ENCODE assay signal across 15 cellular contexts in the genomic region with DNA sequence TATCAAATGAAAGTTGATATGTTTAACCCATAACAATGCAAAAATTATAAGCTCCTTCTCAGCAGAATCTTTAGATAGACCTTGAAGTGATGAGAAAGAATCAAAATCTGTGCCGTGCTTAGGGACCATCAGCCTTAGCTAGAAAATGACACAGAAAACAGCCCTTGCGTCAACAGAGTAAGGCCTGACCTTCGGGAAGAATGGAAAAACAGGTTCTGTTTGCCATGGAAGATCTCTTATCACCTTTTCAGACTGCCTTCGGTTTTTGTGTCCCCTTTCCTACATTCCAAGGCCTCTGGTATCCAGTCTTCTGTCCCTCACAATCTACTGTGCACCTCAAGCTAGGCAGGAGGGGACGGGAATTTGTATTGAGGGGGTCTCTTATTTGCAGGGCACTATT. TPM values are rescaled to one million over a fixed set of nuclear protein-coding genes. Genes with fewer than 3 reads are reported as not detected.
DNase-seq lines count a peak whose midpoint lies in the region; ATAC-seq, FAIRE-seq and TF ChIP-seq lines count a peak whose summit lies in the region.
"Had no signal": no experiment of that assay in that cellular context is flagged by ENCODE, and none has a peak within 500 bp of the region (broad histone marks: within the 10 kb centered on the region; RNA-seq: fewer than 3 reads in every experiment).

No MANE protein-coding gene starts in this region.

- H3K27ac ChIP-seq in HepG2 (ENCODE audit: extremely low read length, insufficient read depth, low read length) = no peak overlapping the region
- peak overlapping the region; percentile 14 for H3K27ac ChIP-seq in trophoblast cell (ENCODE audit: low read depth, low read length)
- H3K27ac ChIP-seq: BLaER1 had no signal

- no peak overlapping the region for H4K8ac ChIP-seq in trophoblast cell (ENCODE audit: low read depth, low read length)

- POLR2A ChIA-PET in Caco-2 (lab: Charles Lee) = no interaction called here
- POLR2A ChIA-PET in WTC11 (lab: Charles Lee) = no interaction called here
- POLR2A ChIA-PET in HepG2 (lab: Yijun Ruan, JAX) = no interaction called here

- H3K36me3 ChIP-seq in Caco-2 (ENCODE audit: control insufficient read depth, insufficient read depth, low read length) = no peaks in the 10 kb centered on the region
- H3K36me3 ChIP-seq in HepG2 (replicated peaks in 1 of 2; ENCODE audit: control insufficient read depth in 1 of 2, insufficient read depth in 2 of 2, low read length in 2 of 2) = no peaks in the 10 kb centered on the region
- no peaks in the 10 kb centered on the region for H3K36me3 ChIP-seq in trophoblast cell (ENCODE audit: control insufficient read depth in 1 of 2, insufficient read depth in 2 of 2, low read length in 2 of 2)
- H3K36me3 ChIP-seq: BLaER1 had no signal

- no peaks in the 10 kb centered on the region for H3K27me3 Mint-ChIP-seq in Caco-2 (ENCODE audit: insufficient read depth, unreplicated experiment)
- no peaks in the 10 kb centered on the region for H3K27me3 Mint-ChIP-seq in WTC11 (ENCODE audit: low read depth)
- no peaks in the 10 kb centered on the region for H3K27me3 Mint-ChIP-seq in endothelial cell (ENCODE audit: unreplicated experiment)
- no peaks in the 10 kb centered on the region for H3K27me3 Mint-ChIP-seq in activated T-helper 2 cell treated with anti-CD3 and anti-CD28 coated beads, Interferon-gamma antibody, Interleukin-2, Interleukin-4, amounts not matched to agents 10 μg/mL and 5 μg/mL and 100 μg/mL, durations not matched to agents 14 hours and 24 hours and 36 hours (ENCODE audit: low read depth)
- H3K27me3 Mint-ChIP-seq: CD8-positive, alpha-beta memory T cell had no signal

- CTCF ChIA-PET in Caco-2 (lab: Charles Lee) = no interaction called here
- CTCF ChIA-PET in WTC11 (lab: Charles Lee) = no interaction called here
- CTCF ChIA-PET in HepG2 (lab: Yijun Ruan, JAX; ENCODE audit: low intra/inter-chr PET ratio, low total read pairs) = no interaction called here

- H2BK5ac ChIP-seq in trophoblast cell (ENCODE audit: low read depth, low read length, poor library complexity) = no peak overlapping the region

- peaks cover 7% of the 10 kb centered on the region for H3K79me1 ChIP-seq in trophoblast cell (ENCODE audit: low read length)

- no peak overlapping the region for H2AK5ac ChIP-seq in trophoblast cell (ENCODE audit: low read length)

- 8% methylated on average over 5 of the region's 5 CpGs for WGBS in HepG2 (ENCODE audit: low lambda C conversion rate)
- WGBS in trophoblast cell (ENCODE audit: extremely low coverage, insufficient coverage, insufficient read length) = no CpG with 5 or more reads among the region's 5 CpGs

- peak overlapping the region; percentile 77 for H2BK12ac ChIP-seq in trophoblast cell (ENCODE audit: low read length)

- H3K4ac ChIP-seq in trophoblast cell (ENCODE audit: low read depth, low read length) = no peak overlapping the region

- no peak overlapping the region for H3K14ac ChIP-seq in trophoblast cell (ENCODE audit: low read length)

- H3K4me3 ChIP-seq in Caco-2 (ENCODE audit: low read depth, low read length) (no peak overlapping the region), HepG2 (replicated peaks in 1 of 3; ENCODE audit: insufficient read depth in 1 of 3, low read depth in 2 of 3, low read length in 3 of 3) (no peak overlapping the region), trophoblast cell (ENCODE audit: low read depth, low read length) (no peak overlapping the region)
- H3K4me3 ChIP-seq: BLaER1, GM23338 had no signal

- no peak for TF ChIP-seq POLR2A in HepG2 (IDR thresholded peaks at IDR 0.05; ENCODE audit: insufficient read depth in 1 of 2, low read depth in 2 of 2, low read length in 2 of 2)

- no peak overlapping the region for H2AFZ ChIP-seq in HepG2 (ENCODE audit: low read length)
- no peak overlapping the region for H2AFZ ChIP-seq in trophoblast cell (ENCODE audit: insufficient read depth, low read length, poor library complexity)
- H2AFZ ChIP-seq: GM23338 had no signal

- peak overlapping the region; percentile 55 for H3K4me2 ChIP-seq in HepG2 (ENCODE audit: low read depth, low read length)
- H3K4me2 ChIP-seq in trophoblast cell (ENCODE audit: low read length) = no peak overlapping the region
- H3K4me2 ChIP-seq: BLaER1, GM23338 had no signal

- no peaks in the 10 kb centered on the region for H3K9me3 ChIP-seq in Caco-2
- H3K9me3 ChIP-seq in HepG2 (ENCODE audit: low read length) = no peaks in the 10 kb centered on the region
- H3K9me3 ChIP-seq in trophoblast cell (ENCODE audit: insufficient read depth, low read depth, low read length) = no peaks in the 10 kb centered on the region
- H3K9me3 ChIP-seq: BLaER1 had no signal

- BruUV-seq in Caco-2 (replicated peaks; lab: Mats Ljungman, UMichigan) (no TSS peak), HepG2 (replicated peaks; lab: Mats Ljungman, UMichigan) (no TSS peak)

- H2BK120ac ChIP-seq in trophoblast cell (ENCODE audit: insufficient read depth, low read length, poor library complexity) = no peak overlapping the region

- no peak for TF ChIP-seq CTCF in Caco-2 (IDR thresholded peaks at IDR 0.05; ENCODE audit: insufficient read depth in 1 of 2, low read depth in 1 of 2, low read length in 1 of 2, severe bottlenecking in 1 of 2, unreplicated experiment in 1 of 2)
- TF ChIP-seq CTCF in WTC11 (IDR thresholded peaks at IDR 0.05) = no peak
- no peak for TF ChIP-seq CTCF in HepG2 (CRISPR knock-in tag; IDR thresholded peaks at IDR 0.05)
- TF ChIP-seq CTCF in endothelial cell (IDR thresholded peaks at IDR 0.05; ENCODE audit: unreplicated experiment) = no peak

- H3K27ac Mint-ChIP-seq in Caco-2 (ENCODE audit: unreplicated experiment) = no peak overlapping the region
- H3K27ac Mint-ChIP-seq in WTC11 = no peak overlapping the region
- no peak overlapping the region for H3K27ac Mint-ChIP-seq in endothelial cell (ENCODE audit: unreplicated experiment)
- no peak overlapping the region for H3K27ac Mint-ChIP-seq in activated T-helper 2 cell treated with anti-CD3 and anti-CD28 coated beads, Interferon-gamma antibody, Interleukin-2, Interleukin-4, amounts not matched to agents 10 μg/mL and 5 μg/mL and 100 μg/mL, durations not matched to agents 14 hours and 24 hours and 36 hours
- H3K27ac Mint-ChIP-seq: CD8-positive, alpha-beta memory T cell; GM23338; H9 had no signal

- H3K4me3 Mint-ChIP-seq in Caco-2 (ENCODE audit: unreplicated experiment) = no peak overlapping the region
- no peak overlapping the region for H3K4me3 Mint-ChIP-seq in WTC11
- no peak overlapping the region for H3K4me3 Mint-ChIP-seq in endothelial cell (ENCODE audit: unreplicated experiment)
- no peak overlapping the region for H3K4me3 Mint-ChIP-seq in activated T-helper 2 cell treated with anti-CD3 and anti-CD28 coated beads, Interferon-gamma antibody, Interleukin-2, Interleukin-4, amounts not matched to agents 10 μg/mL and 5 μg/mL and 100 μg/mL, durations not matched to agents 14 hours and 24 hours and 36 hours (ENCODE audit: low read depth)
- H3K4me3 Mint-ChIP-seq: CD8-positive, alpha-beta memory T cell; GM23338; H9 had no signal

- no peak overlapping the region for H4K91ac ChIP-seq in trophoblast cell (ENCODE audit: low read depth, low read length)

- peaks cover 4% of the 10 kb centered on the region for H3K4me1 Mint-ChIP-seq in Caco-2 (ENCODE audit: low read depth, unreplicated experiment)
- no peaks in the 10 kb centered on the region for H3K4me1 Mint-ChIP-seq in WTC11
- H3K4me1 Mint-ChIP-seq in endothelial cell (ENCODE audit: unreplicated experiment) = no peaks in the 10 kb centered on the region
- H3K4me1 Mint-ChIP-seq in activated T-helper 2 cell treated with anti-CD3 and anti-CD28 coated beads, Interferon-gamma antibody, Interleukin-2, Interleukin-4, amounts not matched to agents 10 μg/mL and 5 μg/mL and 100 μg/mL, durations not matched to agents 14 hours and 24 hours and 36 hours (ENCODE audit: low read depth) = peaks cover 1% of the 10 kb centered on the region
- H3K4me1 Mint-ChIP-seq: CD8-positive, alpha-beta memory T cell; GM23338; H9 had no signal

- H3K27me3 ChIP-seq in Caco-2 (replicated peaks; ENCODE audit: control insufficient read depth, insufficient read depth, low read length) (no peaks in the 10 kb centered on the region), HepG2 (ENCODE audit: control insufficient read depth in 1 of 2, insufficient read depth in 2 of 2, low read length in 2 of 2) (no peaks in the 10 kb centered on the region; a peak in 2 of 5 replicates), trophoblast cell (ENCODE audit: insufficient read depth, low read length) (no peaks in the 10 kb centered on the region)
- H3K27me3 ChIP-seq: BLaER1 had no signal

- peak; percentile 21 for FAIRE-seq in HepG2 (lab: Jason Lieb, UNC)

- peak in 1 of 2 experiments; percentile 57; a peak in 1 of 4 replicates for TF ChIP-seq EP300 in HepG2 (IDR thresholded peaks at IDR 0.05; ENCODE audit: low read depth in 2 of 2, low read length in 2 of 2)
- TF ChIP-seq EP300 in HepG2 (CRISPR knock-in tag; IDR thresholded peaks at IDR 0.05; ENCODE audit: borderline replicate concordance) = no peak

- no peak for ATAC-seq in WTC11
- ATAC-seq in HepG2 = peak; percentile 91
- ATAC-seq: GM23338 had no signal

- H4K12ac ChIP-seq in trophoblast cell (ENCODE audit: low read depth, low read length) = no peak overlapping the region

- H4K20me1 ChIP-seq in HepG2 (ENCODE audit: insufficient read depth, low read length) = no peaks in the 10 kb centered on the region
- H4K20me1 ChIP-seq: BLaER1 had no signal

- intact Hi-C loops in Caco-2 (cut with micrococcal nuclease; ENCODE audit: unreplicated experiment) = loop anchor here (2.0 kb wide), 1 partner anchor 68 kb away; no protein-coding TSS in a partner anchor
- intact Hi-C loops in HepG2 (cut with micrococcal nuclease; ENCODE audit: unreplicated experiment) = no loop called here
- intact Hi-C loops in activated T-helper 2 cell treated with anti-CD3 and anti-CD28 coated beads, Interferon-gamma antibody, Interleukin-2, Interleukin-4, amounts not matched to agents 10 μg/mL and 5 μg/mL and 100 μg/mL, durations not matched to agents 14 hours and 24 hours and 36 hours (cut with micrococcal nuclease) = no loop called here

- DNase-seq in Caco-2 (peak; percentile 39 to 50), WTC11 (ENCODE audit: low spot score) (no peak), HepG2 (ENCODE audit: low spot score) (peak; percentile 59), trophoblast cell (peak; percentile 44 to 75), endothelial cell (ENCODE audit: low spot score) (no peak)
- no peak for DNase-seq in activated CD8-positive, alpha-beta memory T cell treated with anti-CD3 and anti-CD28 coated beads, Interleukin-2, amount 50 U/mL, for 4 hours
- DNase-seq in activated T-helper 2 cell treated with anti-CD3 and anti-CD28 coated beads, Interferon-gamma antibody, Interleukin-2, Interleukin-4, amounts not matched to agents 10 μg/mL and 5 μg/mL and 100 μg/mL, durations not matched to agents 14 hours and 24 hours and 36 hours (ENCODE audit: low spot score) = no peak
- DNase-seq: 8988T; AML-193; CD8-positive, alpha-beta memory T cell; DMS 273 treated with DMSO at 0.1 percent for 48 hours; H9 had no signal

- H3K36me3 Mint-ChIP-seq in Caco-2 (ENCODE audit: insufficient read depth, unreplicated experiment) = no peaks in the 10 kb centered on the region
- H3K36me3 Mint-ChIP-seq in WTC11 = no peaks in the 10 kb centered on the region
- H3K36me3 Mint-ChIP-seq in endothelial cell (ENCODE audit: low read depth, unreplicated experiment) = no peaks in the 10 kb centered on the region
- no peaks in the 10 kb centered on the region for H3K36me3 Mint-ChIP-seq in activated T-helper 2 cell treated with anti-CD3 and anti-CD28 coated beads, Interferon-gamma antibody, Interleukin-2, Interleukin-4, amounts not matched to agents 10 μg/mL and 5 μg/mL and 100 μg/mL, durations not matched to agents 14 hours and 24 hours and 36 hours (ENCODE audit: low read depth)
- H3K36me3 Mint-ChIP-seq: CD8-positive, alpha-beta memory T cell had no signal

- H3K23ac ChIP-seq in trophoblast cell (ENCODE audit: low read length) = no peak overlapping the region

- H3K79me2 ChIP-seq in HepG2 (ENCODE audit: insufficient read depth, low read length) (no peaks in the 10 kb centered on the region), trophoblast cell (ENCODE audit: control insufficient read depth, insufficient read depth, low read length, poor library complexity) (no peaks in the 10 kb centered on the region)

- no peak overlapping the region for H3K18ac ChIP-seq in trophoblast cell (ENCODE audit: low read length)

- H3K4me1 ChIP-seq in Caco-2 (peaks cover 15% of the 10 kb centered on the region), HepG2 (ENCODE audit: insufficient read depth, low read length) (peaks cover 41% of the 10 kb centered on the region), trophoblast cell (ENCODE audit: control insufficient read depth in 1 of 2, insufficient read depth in 2 of 2, low read length in 2 of 2) (peaks cover 0 to 5% of the 10 kb centered on the region in 2 experiments)

- in situ Hi-C loops in HepG2 (cut with HindIII; ENCODE audit: extremely low pct_ligation_motif_present, low pct_unique_long_range_greater_than_20kb) = no loop called here

- no peak overlapping the region for H3K9ac ChIP-seq in HepG2 (ENCODE audit: insufficient read depth, low read depth, low read length)
- H3K9ac ChIP-seq in trophoblast cell (ENCODE audit: low read length) = no peak overlapping the region
- H3K9ac ChIP-seq: BLaER1 had no signal

- H3K9me3 Mint-ChIP-seq in Caco-2 (ENCODE audit: unreplicated experiment) (peaks cover 13% of the 10 kb centered on the region), WTC11 (no peaks in the 10 kb centered on the region), endothelial cell (ENCODE audit: unreplicated experiment) (no peaks in the 10 kb centered on the region)
- no peaks in the 10 kb centered on the region for H3K9me3 Mint-ChIP-seq in activated T-helper 2 cell treated with anti-CD3 and anti-CD28 coated beads, Interferon-gamma antibody, Interleukin-2, Interleukin-4, amounts not matched to agents 10 μg/mL and 5 μg/mL and 100 μg/mL, durations not matched to agents 14 hours and 24 hours and 36 hours
- H3K9me3 Mint-ChIP-seq: CD8-positive, alpha-beta memory T cell; GM23338; H9 had no signal

- no peak for TF ChIP-seq RAD21 in HepG2 (CRISPR knock-in tag; IDR thresholded peaks at IDR 0.05)

RNA-seq across cellular contexts. Expression of gene DPT, which starts 37.6 kb away (rescaled TPM):
- not detected in 2 replicates for total RNA-seq in Caco-2 (2022)
- total RNA-seq in WTC11 (2021) = 0.11 TPM in 1 of 3 replicates, not detected in the others
- not detected in 2 replicates for total RNA-seq in HepG2 (2016; rRNA removed; fragmentation: Illumina TruSeq; extraction: Trizol)
- not detected in 2 replicates for total RNA-seq in HepG2 (2016; cell fraction: cytosol; rRNA removed; fragmentation: Illumina TruSeq; extraction: Trizol; ENCODE audit: low read depth)
- total RNA-seq in HepG2 (2016; cell fraction: insoluble cytoplasmic fraction; rRNA removed; fragmentation: Illumina TruSeq; extraction: Trizol) = not detected in 2 replicates
- total RNA-seq in HepG2 (2016; cell fraction: membrane; rRNA removed; fragmentation: Illumina TruSeq; extraction: Trizol) = not detected in 2 replicates
- total RNA-seq in HepG2 (2016; cell fraction: nucleus; rRNA removed; fragmentation: Illumina TruSeq; extraction: Trizol) = not detected in 2 replicates
- 0.04 TPM in 1 of 2 replicates, not detected in the other for polyA plus RNA-seq in HepG2 (2011; rRNA removed)
- not detected in 2 replicates for polyA plus RNA-seq in HepG2 (2011; cell fraction: cytosol; rRNA removed)
- not detected in 2 replicates for polyA plus RNA-seq in HepG2 (2011; cell fraction: nucleus; rRNA removed)
- polyA plus RNA-seq in HepG2 (2012) = not detected in 2 replicates
- polyA plus RNA-seq in HepG2 (2016; cell fraction: cytosol; fragmentation: Illumina TruSeq; extraction: Trizol; ENCODE audit: low read depth) = not detected in 2 replicates
- not detected in 2 replicates for polyA plus RNA-seq in HepG2 (2016; cell fraction: insoluble cytoplasmic fraction; fragmentation: Illumina TruSeq; extraction: Trizol; ENCODE audit: low read depth)
- not detected in 2 replicates for polyA plus RNA-seq in HepG2 (2016; cell fraction: membrane; fragmentation: Illumina TruSeq; extraction: Trizol; ENCODE audit: low read depth)
- polyA plus RNA-seq in HepG2 (2016; cell fraction: nucleus; fragmentation: Illumina TruSeq; extraction: Trizol; ENCODE audit: insufficient read depth, low read depth) = not detected in 2 replicates
- polyA minus RNA-seq in HepG2 (2011; rRNA and poly(A)+ RNA removed; ENCODE audit: low replicate concordance) = not detected in 2 replicates
- not detected in 2 replicates for polyA minus RNA-seq in HepG2 (2011; cell fraction: cytosol; rRNA and poly(A)+ RNA removed)
- polyA minus RNA-seq in HepG2 (2011; cell fraction: nucleus; rRNA and poly(A)+ RNA removed) = not detected in 2 replicates
- polyA plus RNA-seq in trophoblast cell (2013) = not detected in 2 replicates
- not detected for total RNA-seq in endothelial cell (ENCODE audit: unreplicated experiment)
- not detected in 2 replicates for total RNA-seq in activated T-helper 2 cell treated with anti-CD3 and anti-CD28 coated beads, Interferon-gamma antibody, Interleukin-2, Interleukin-4, amounts not matched to agents 10 μg/mL and 5 μg/mL and 100 μg/mL, durations not matched to agents 14 hours and 24 hours and 36 hours
- total RNA-seq: CD8-positive, alpha-beta memory T cell; GM23338; H9; HT-29 had no signal
- polyA plus RNA-seq: CD8-positive, alpha-beta memory T cell; GM23338 had no signal

Comparison
In these comparisons a context has a peak if more than half of its experiments do, and no peak if none do; other contexts are left out.
1. DNase-seq: peak in Caco-2 (2 of 2), HepG2 (single experiment) and trophoblast cell (2 of 2); none in WTC11 (single experiment), endothelial cell (single experiment), activated CD8-positive, alpha-beta memory T cell treated with anti-CD3 and anti-CD28 coated beads, Interleukin-2, amount 50 U/mL, for 4 hours (single experiment) and activated T-helper 2 cell treated with anti-CD3 and anti-CD28 coated beads, Interferon-gamma antibody, Interleukin-2, Interleukin-4, amounts not matched to agents 10 μg/mL and 5 μg/mL and 100 μg/mL, durations not matched to agents 14 hours and 24 hours and 36 hours (single experiment).